ENCODE assay signal across 14 cellular contexts in the genomic region with DNA sequence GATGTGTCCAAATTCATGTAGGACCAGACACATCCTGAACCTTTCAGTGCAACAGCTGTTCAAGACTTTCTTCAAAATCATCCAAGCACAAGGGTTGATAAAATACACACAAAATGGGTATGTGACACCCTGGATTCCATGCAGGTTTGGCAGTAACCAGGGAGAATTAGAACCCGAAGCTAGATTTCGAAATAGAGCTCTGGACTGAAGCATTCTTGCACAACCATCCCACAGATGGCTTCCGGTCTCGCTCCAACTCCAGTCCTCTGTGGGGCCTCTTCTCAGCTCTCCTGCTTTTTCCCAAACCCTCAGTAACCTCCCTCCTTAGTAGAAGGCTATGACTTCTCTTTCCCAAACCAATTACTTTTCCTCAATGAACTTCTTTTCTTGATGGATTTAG.
DNase-seq lines count a peak whose midpoint lies in the region; ATAC-seq and TF ChIP-seq lines count a peak whose summit lies in the region.
"Had no signal": no experiment of that assay in that cellular context is flagged by ENCODE, and none has a peak within 500 bp of the region (broad histone marks: within the 10 kb centered on the region; RNA-seq: fewer than 3 reads in every experiment).

No MANE protein-coding gene starts in this region.

- no peak for ATAC-seq in HG03045 (IDR thresholded peaks at IDR 0.05; ENCODE audit: unreplicated experiment)

- POLR2A ChIA-PET in CD8-positive, alpha-beta memory T cell (lab: Charles Lee) = no interaction called here

- no peak for TF ChIP-seq POLR2A in stomach (IDR thresholded peaks at IDR 0.05)
- no peak for TF ChIP-seq POLR2A in erythroblast (IDR thresholded peaks at IDR 0.05; ENCODE audit: low read length)

- DNase-seq in HCEC 1CT (peak; percentile 80), hepatocyte (ENCODE audit: low spot score) (peak; percentile 32), stomach (no peak), WERI-Rb-1 (no peak), erythroblast (lab: John Stamatoyannopoulos, UW) (no peak)
- DNase-seq in CD8-positive, alpha-beta memory T cell = no peak
- DNase-seq: activated T-cell treated with anti-CD3 and anti-CD28 coated beads, Interleukin-2, amount 50 U/mL, for 24 hours; hypothalamus; NCI-H1048; nephron progenitor cell had no signal

- TF ChIP-seq EP300 in stomach (IDR thresholded peaks at IDR 0.05) = no peak

- no peaks in the 10 kb centered on the region for H3K79me2 ChIP-seq in hepatocyte

- peak overlapping the region in 3 of 5 experiments; percentile 58 to 80 (median 71) for H3K27ac Mint-ChIP-seq in brain
- H3K27ac Mint-ChIP-seq in CD8-positive, alpha-beta memory T cell = no peak overlapping the region
- H3K27ac Mint-ChIP-seq: activated T-cell treated with anti-CD3 and anti-CD28 coated beads, Interleukin-2, amount 50 U/mL, for 24 hours; nephron progenitor cell had no signal

- no peak overlapping the region for H3K4me3 Mint-ChIP-seq in brain
- H3K4me3 Mint-ChIP-seq in CD8-positive, alpha-beta memory T cell = no peak overlapping the region
- H3K4me3 Mint-ChIP-seq: activated T-cell treated with anti-CD3 and anti-CD28 coated beads, Interleukin-2, amount 50 U/mL, for 24 hours; central memory CD8-positive, alpha-beta T cell; nephron progenitor cell had no signal

- H3K36me3 ChIP-seq in hepatocyte (replicated peaks; ENCODE audit: insufficient read depth, low read depth) (no peaks in the 10 kb centered on the region), stomach (peaks cover 0 to 28% (median 18%) of the 10 kb centered on the region in 4 donors), WERI-Rb-1 (peaks cover 66% of the 10 kb centered on the region)
- H3K36me3 ChIP-seq in CD8-positive, alpha-beta memory T cell (ENCODE audit: insufficient read depth, low read length) = no peaks in the 10 kb centered on the region

- H3K27ac ChIP-seq in hepatocyte (peak overlapping the region; percentile 64), stomach (peak overlapping the region in 4 of 5 donors; percentile 42 to 81 (median 64)), WERI-Rb-1 (no peak overlapping the region)
- no peak overlapping the region for H3K27ac ChIP-seq in CD8-positive, alpha-beta memory T cell (ENCODE audit: low read depth, low read length)

- peaks cover 84% of the 10 kb centered on the region for H3K4me1 Mint-ChIP-seq in brain
- no peaks in the 10 kb centered on the region for H3K4me1 Mint-ChIP-seq in CD8-positive, alpha-beta memory T cell
- H3K4me1 Mint-ChIP-seq: central memory CD8-positive, alpha-beta T cell had no signal

- no peak overlapping the region for H2AFZ ChIP-seq in hepatocyte

- no peak for TF ChIP-seq CTCF in brain (conservative IDR thresholded peaks at IDR 0.05)
- no peak for TF ChIP-seq CTCF in hepatocyte (IDR thresholded peaks at IDR 0.05; ENCODE audit: poor library complexity)
- TF ChIP-seq CTCF in stomach (IDR thresholded peaks at IDR 0.05) = no peak
- no peak for TF ChIP-seq CTCF in WERI-Rb-1 (IDR thresholded peaks at IDR 0.05; ENCODE audit: low read depth, low read length)

- H3K9me3 ChIP-seq in hepatocyte (ENCODE audit: low read depth) = no peaks in the 10 kb centered on the region
- no peaks in the 10 kb centered on the region for H3K9me3 ChIP-seq in stomach
- no peaks in the 10 kb centered on the region for H3K9me3 ChIP-seq in CD8-positive, alpha-beta memory T cell (ENCODE audit: low read length)
- H3K9me3 ChIP-seq in WERI-Rb-1 (ENCODE audit: severe bottlenecking) = no peaks in the 10 kb centered on the region
- H3K9me3 ChIP-seq: tibial nerve had no signal

- H3K27me3 Mint-ChIP-seq in brain = no peaks in the 10 kb centered on the region
- H3K27me3 Mint-ChIP-seq in CD8-positive, alpha-beta memory T cell = no peaks in the 10 kb centered on the region
- H3K27me3 Mint-ChIP-seq: activated T-cell treated with anti-CD3 and anti-CD28 coated beads, Interleukin-2, amount 50 U/mL, for 24 hours; central memory CD8-positive, alpha-beta T cell had no signal

- H3K27me3 ChIP-seq in hepatocyte (no peaks in the 10 kb centered on the region), stomach (no peaks in the 10 kb centered on the region), WERI-Rb-1 (ENCODE audit: insufficient read depth, low read depth, severe bottlenecking) (no peaks in the 10 kb centered on the region)
- no peaks in the 10 kb centered on the region for H3K27me3 ChIP-seq in CD8-positive, alpha-beta memory T cell (ENCODE audit: insufficient read depth, low read length, poor library complexity, severe bottlenecking)
- H3K27me3 ChIP-seq: tibial nerve had no signal

- H3K4me3 ChIP-seq in hepatocyte = no peak overlapping the region
- H3K4me3 ChIP-seq in stomach = no peak overlapping the region
- H3K4me3 ChIP-seq in CD8-positive, alpha-beta memory T cell (ENCODE audit: low read length) = no peak overlapping the region
- H3K4me3 ChIP-seq in WERI-Rb-1 (ENCODE audit: low read depth, low read length) = no peak overlapping the region
- H3K4me3 ChIP-seq: tibial nerve had no signal

- H3K4me2 ChIP-seq in hepatocyte = no peak overlapping the region

- H4K20me1 ChIP-seq in hepatocyte (ENCODE audit: insufficient read depth, poor library complexity, severe bottlenecking) = no peaks in the 10 kb centered on the region

- 76% methylated on average over 4 of the region's 4 CpGs for WGBS in hepatocyte (ENCODE audit: low lambda C conversion rate, missing lambda C conversion rate)
- WGBS in stomach, 5 donors = 55 to 79% (median 76%) methylated on average over 4 of the region's 4 CpGs

- intact Hi-C loops in stomach (cut with DNase I; ENCODE audit: low total_unique reads) = no loop called here

- no peaks in the 10 kb centered on the region for H3K9me3 Mint-ChIP-seq in brain
- H3K9me3 Mint-ChIP-seq in CD8-positive, alpha-beta memory T cell = no peaks in the 10 kb centered on the region
- H3K9me3 Mint-ChIP-seq: activated T-cell treated with anti-CD3 and anti-CD28 coated beads, Interleukin-2, amount 50 U/mL, for 24 hours; central memory CD8-positive, alpha-beta T cell; nephron progenitor cell had no signal

- peaks cover 19% of the 10 kb centered on the region for H3K4me1 ChIP-seq in hepatocyte (ENCODE audit: insufficient read depth)
- peaks cover 0 to 50% (median 25%) of the 10 kb centered on the region in 4 donors for H3K4me1 ChIP-seq in stomach
- H3K4me1 ChIP-seq in CD8-positive, alpha-beta memory T cell (ENCODE audit: insufficient read depth, low read length) = no peaks in the 10 kb centered on the region

- peaks cover 47% of the 10 kb centered on the region for H3K36me3 Mint-ChIP-seq in brain
- no peaks in the 10 kb centered on the region for H3K36me3 Mint-ChIP-seq in CD8-positive, alpha-beta memory T cell

- no peaks in the 10 kb centered on the region for H3K9me2 ChIP-seq in hepatocyte (replicated peaks; ENCODE audit: insufficient read depth)

- CTCF ChIA-PET in CD8-positive, alpha-beta memory T cell (lab: Charles Lee) = no interaction called here

Comparison
In these comparisons a context has a peak if more than half of its experiments do, and no peak if none do; other contexts are left out.
1. DNase-seq: peak in HCEC 1CT (single experiment) and hepatocyte (single experiment); none in stomach (single experiment), CD8-positive, alpha-beta memory T cell (0 of 5), WERI-Rb-1 (single experiment) and erythroblast (0 of 2).
2. H3K27ac Mint-ChIP-seq: peak in brain (3 of 5); none in CD8-positive, alpha-beta memory T cell (0 of 8).
3. H3K27ac ChIP-seq: peak in hepatocyte (single experiment) and stomach (4 of 5); none in CD8-positive, alpha-beta memory T cell (single experiment) and WERI-Rb-1 (single experiment).